In the genomic region with DNA sequence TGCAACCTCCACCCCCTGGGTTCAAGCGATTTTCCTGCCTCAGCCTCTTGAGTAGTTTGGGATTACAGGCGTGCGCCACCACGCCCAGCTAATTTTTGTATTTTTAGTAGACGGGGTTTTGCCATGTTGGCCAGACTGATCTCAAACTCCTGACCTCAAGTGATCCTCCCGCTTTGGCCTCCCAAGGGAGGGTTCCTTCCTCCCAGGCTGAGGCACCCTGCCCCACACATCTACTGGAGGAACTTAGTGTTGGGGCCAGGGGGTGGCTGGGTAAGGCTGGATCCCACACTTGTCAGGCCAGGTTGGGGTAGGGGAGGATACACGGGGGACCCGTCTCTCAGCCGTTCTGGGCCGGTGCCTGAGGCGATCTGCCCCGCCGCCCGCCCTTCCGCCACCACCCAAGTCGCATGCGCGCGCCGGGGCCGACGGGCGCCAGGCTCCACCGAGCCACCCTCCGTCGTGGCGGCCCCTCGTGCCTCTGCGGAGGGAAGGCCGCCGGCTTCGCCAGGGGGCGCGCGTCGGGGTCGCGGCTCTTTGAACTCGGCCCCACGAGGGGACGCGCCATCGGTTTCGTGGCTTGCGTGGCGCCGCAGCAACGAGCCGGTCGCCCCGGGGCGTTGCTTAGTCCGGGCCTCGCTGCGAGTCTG, we compare ENCODE assay signal across 9 cellular contexts. TPM values are rescaled to one million over a fixed set of nuclear protein-coding genes. Genes with fewer than 3 reads are reported as not detected.
DNase-seq lines count a peak whose midpoint lies in the region; ATAC-seq and TF ChIP-seq lines count a peak whose summit lies in the region.
"Had no signal": no experiment of that assay in that cellular context is flagged by ENCODE, and none has a peak within 500 bp of the region (broad histone marks: within the 10 kb centered on the region; RNA-seq: fewer than 3 reads in every experiment).

No MANE protein-coding gene starts in this region.

- H3K4me3 ChIP-seq in KMS-11 (IDR thresholded peaks at IDR 0.05; ENCODE audit: insufficient read depth, low read depth, low read length) (no peak overlapping the region), fibroblast of villous mesenchyme (ENCODE audit: low read depth, low read length) (peak overlapping the region; percentile 73), osteoblast (ENCODE audit: insufficient read depth, low read length) (peak overlapping the region; percentile 84)

- DNase-seq in activated naive CD4-positive, alpha-beta T cell (lab: John Stamatoyannopoulos, UW), result peak; percentile 64 to 73 (median 69)
- DNase-seq in activated naive CD4-positive, alpha-beta T cell treated with Interleukin-2 at 50 U/mL for 16 hours, result no peak
- DNase-seq in activated CD4-positive, alpha-beta T cell treated with anti-CD3 and anti-CD28 coated beads, Interleukin-2, amount 50 U/mL, for 1 hour, result peak; percentile 64
- DNase-seq in fibroblast of villous mesenchyme (ENCODE audit: low read depth) (peak; percentile 32), osteoblast (ENCODE audit: insufficient read length, low spot score, missing footprints) (peak; percentile 90), foreskin melanocyte (no peak)

- H3K9ac ChIP-seq in KMS-11, result peak overlapping the region; percentile 91

- H3K27me3 ChIP-seq in KMS-11 (ENCODE audit: insufficient read depth, low read depth), result no peaks in the 10 kb centered on the region
- H3K27me3 ChIP-seq in osteoblast (ENCODE audit: insufficient read depth, low read length), result peaks cover 11% of the 10 kb centered on the region

- peak overlapping the region; percentile 98 for H3K27ac ChIP-seq in KMS-11
- peak overlapping the region; percentile 17 for H3K27ac ChIP-seq in osteoblast (ENCODE audit: low read depth, low read length)

- H3K9me3 ChIP-seq in osteoblast (ENCODE audit: low read depth, low read length), result no peaks in the 10 kb centered on the region

- no peak; the same call in 1 of the 2 replicates for TF ChIP-seq CTCF in KMS-11 (conservative IDR thresholded peaks at IDR 0.05; ENCODE audit: low read depth, low read length)
- no peak for TF ChIP-seq CTCF in fibroblast of villous mesenchyme (IDR thresholded peaks at IDR 0.05; ENCODE audit: insufficient read depth, low read depth, low read length)
- no peak for TF ChIP-seq CTCF in osteoblast (IDR thresholded peaks at IDR 0.05; ENCODE audit: extremely low read depth, low read depth, low read length)

- H2AFZ ChIP-seq in KMS-11 (ENCODE audit: low read depth), result peak overlapping the region; percentile 28; the same call in 1 of the 2 replicates
- H2AFZ ChIP-seq in osteoblast (ENCODE audit: low read length), result peak overlapping the region; percentile 93

- H3K79me2 ChIP-seq in KMS-11 (ENCODE audit: insufficient read depth, low read depth) (peaks cover 6% of the 10 kb centered on the region; the same call in 1 of the 2 replicates), osteoblast (ENCODE audit: insufficient read depth, low read length) (no peaks in the 10 kb centered on the region)

- H3K4me2 ChIP-seq in KMS-11 (peak overlapping the region; percentile 89), osteoblast (ENCODE audit: insufficient read depth, low read length) (peak overlapping the region; percentile 92)

- H3K4me1 ChIP-seq in KMS-11 (ENCODE audit: low read depth, poor library complexity, severe bottlenecking), result peaks cover 59% of the 10 kb centered on the region
- H3K4me1 ChIP-seq in osteoblast (ENCODE audit: insufficient read depth, low read length), result peaks cover 5% of the 10 kb centered on the region

- no peaks in the 10 kb centered on the region for H4K20me1 ChIP-seq in KMS-11 (ENCODE audit: insufficient read depth)
- no peaks in the 10 kb centered on the region for H4K20me1 ChIP-seq in osteoblast (ENCODE audit: insufficient read depth, low read length)

- no peaks in the 10 kb centered on the region for H3K36me3 ChIP-seq in KMS-11 (ENCODE audit: insufficient read depth)
- H3K36me3 ChIP-seq in osteoblast (ENCODE audit: insufficient read depth, low read length), result no peaks in the 10 kb centered on the region

- ATAC-seq in GM21737 (IDR thresholded peaks at IDR 0.05; ENCODE audit: unreplicated experiment), result peak; percentile 18

RNA-seq across cellular contexts. Expression of a gene that starts 15.9 kb away (rescaled TPM):
- total RNA-seq in fibroblast of villous mesenchyme (0.97 and 1.3 TPM in 2 replicates), osteoblast (under 0.01 and 0.29 TPM in 2 replicates)
- total RNA-seq: M059J had no signal

RNA-seq across cellular contexts. Expression of a gene that starts 23.3 kb away (rescaled TPM):
- total RNA-seq in fibroblast of villous mesenchyme, result 19.0 and 30.3 TPM in 2 replicates
- 14.8 and 16.5 TPM in 2 replicates for total RNA-seq in osteoblast

RNA-seq across cellular contexts. Expression of a gene that starts 53.8 kb away (rescaled TPM):
- 42.2 and 47.1 TPM in 2 replicates for total RNA-seq in fibroblast of villous mesenchyme
- 40.4 and 44.2 TPM in 2 replicates for total RNA-seq in osteoblast

Comparison
In these comparisons a context has a peak if more than half of its experiments do, and no peak if none do; other contexts are left out.
1. DNase-seq: peak in activated naive CD4-positive, alpha-beta T cell (4 of 4), activated CD4-positive, alpha-beta T cell treated with anti-CD3 and anti-CD28 coated beads, Interleukin-2, amount 50 U/mL, for 1 hour (single experiment), fibroblast of villous mesenchyme (single experiment) and osteoblast (single experiment); none in activated naive CD4-positive, alpha-beta T cell treated with Interleukin-2 at 50 U/mL for 16 hours (single experiment) and foreskin melanocyte (single experiment).